8 cellular contexts compared by ENCODE assay signal in the genomic region with DNA sequence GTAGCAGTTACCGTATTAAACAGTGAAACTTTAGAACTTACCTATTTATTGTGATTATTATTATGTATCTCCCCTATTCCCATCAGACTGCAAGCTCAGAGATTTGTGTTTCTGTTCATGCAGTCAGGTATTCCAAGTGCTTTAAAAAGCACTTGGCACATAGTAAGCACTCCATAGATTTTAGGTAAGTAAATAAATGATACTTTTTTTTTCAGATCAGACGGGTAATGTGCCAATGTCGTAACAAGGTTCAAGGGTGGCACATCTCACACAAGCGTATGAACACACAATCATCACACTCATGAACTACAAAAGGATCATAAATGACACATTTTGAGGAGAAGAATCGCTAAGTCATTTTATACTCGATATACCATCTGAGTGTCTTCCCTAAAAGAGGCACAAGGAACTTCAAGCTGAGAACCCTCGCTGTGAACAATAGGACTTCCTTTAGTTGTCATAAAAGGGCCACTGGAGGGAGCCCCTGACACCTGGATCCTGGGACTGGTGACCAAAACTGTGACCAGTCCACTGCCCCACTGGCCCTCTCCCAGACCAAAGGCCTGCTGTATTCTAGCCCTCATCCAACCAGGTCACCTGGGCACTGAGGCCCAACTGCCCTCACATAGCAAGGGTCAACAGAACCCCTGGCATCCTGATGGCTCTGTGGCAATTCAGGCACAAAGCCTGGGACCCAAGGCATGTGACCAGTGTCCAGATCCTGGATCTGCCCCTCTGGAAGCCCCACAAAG. TPM values are rescaled to one million over a fixed set of nuclear protein-coding genes. Genes with fewer than 3 reads are reported as not detected.
DNase-seq lines count a peak whose midpoint lies in the region; ATAC-seq and TF ChIP-seq lines count a peak whose summit lies in the region.

No MANE protein-coding gene starts in this region.

- H4K20me1 ChIP-seq in GM23338 (replicated peaks; ENCODE audit: insufficient read depth), result no peaks in the 10 kb centered on the region
- no peaks in the 10 kb centered on the region for H4K20me1 ChIP-seq in SU-DHL-6 (ENCODE audit: low read depth, low read length)

- H3K27ac ChIP-seq in GM23338 (ENCODE audit: low read depth), result no peak overlapping the region
- H3K27ac ChIP-seq in SU-DHL-6 (ENCODE audit: low read depth, low read length), result no peak overlapping the region
- H3K27ac ChIP-seq in left ventricle myocardium inferior (replicated peaks), result no peak overlapping the region
- no peak overlapping the region for H3K27ac ChIP-seq in thyroid gland
- no peak overlapping the region for H3K27ac ChIP-seq in effector memory CD4-positive, alpha-beta T cell (ENCODE audit: insufficient read depth, low read length, poor library complexity, severe bottlenecking)

- H3K9me2 ChIP-seq in GM23338 (ENCODE audit: insufficient read depth), result 0 out of 2 replicates have a peak, but pooled peaks cover 4% of the 10 kb centered on the region
- H3K9me2 ChIP-seq in SU-DHL-6 (replicated peaks; ENCODE audit: insufficient read depth, low read length), result no peaks in the 10 kb centered on the region

- no peaks in the 10 kb centered on the region for H3K27me3 ChIP-seq in GM23338 (ENCODE audit: insufficient read depth)
- no peaks in the 10 kb centered on the region for H3K27me3 ChIP-seq in SU-DHL-6 (ENCODE audit: low read length)
- no peaks in the 10 kb centered on the region for H3K27me3 ChIP-seq in left ventricle myocardium inferior (ENCODE audit: low read depth)
- no peaks in the 10 kb centered on the region for H3K27me3 ChIP-seq in thyroid gland
- no peaks in the 10 kb centered on the region for H3K27me3 ChIP-seq in effector memory CD4-positive, alpha-beta T cell (replicated peaks; ENCODE audit: control insufficient read depth, insufficient read depth, low read length, poor library complexity, severe bottlenecking)

- no peak overlapping the region for H3K4me3 Mint-ChIP-seq in GM23338

- H3K9ac ChIP-seq in SU-DHL-6 (ENCODE audit: low read length), result no peak overlapping the region

- TF ChIP-seq CTCF in GM23338 (conservative IDR thresholded peaks at IDR 0.05; ENCODE audit: low read depth in 2 of 2) (peak; percentile 64 to 74), SU-DHL-6 (IDR thresholded peaks at IDR 0.05; ENCODE audit: insufficient read depth, low read length, poor library complexity, severe bottlenecking) (peak; percentile 18), left ventricle myocardium inferior (IDR thresholded peaks at IDR 0.05; ENCODE audit: borderline replicate concordance) (peak; percentile 73), thyroid gland (IDR thresholded peaks at IDR 0.05) (peak in 5 of 6 experiments; percentile 41 to 57 (median 47))

- no peak overlapping the region for H3K4me3 ChIP-seq in GM23338
- H3K4me3 ChIP-seq in SU-DHL-6 (ENCODE audit: insufficient read depth, low read length, poor library complexity, severe bottlenecking), result no peak overlapping the region
- no peak overlapping the region for H3K4me3 ChIP-seq in left ventricle myocardium inferior
- no peak overlapping the region for H3K4me3 ChIP-seq in thyroid gland (replicated peaks in 1 of 3)
- no peak overlapping the region for H3K4me3 ChIP-seq in effector memory CD4-positive, alpha-beta T cell (ENCODE audit: insufficient read depth, low read depth, low read length, poor library complexity, severe bottlenecking)

- no peaks in the 10 kb centered on the region for H3K36me3 Mint-ChIP-seq in GM23338 (ENCODE audit: low read depth)

- H3K4me1 Mint-ChIP-seq in GM23338, result peaks cover 4% of the 10 kb centered on the region; the same call in 2 of the 3 replicates

- intact Hi-C loops in left ventricle myocardium inferior (cut with micrococcal nuclease), result loop anchor here (10.0 kb wide), 1 partner anchor 74 kb away; no protein-coding TSS in a partner anchor
- intact Hi-C loops in thyroid gland (cut with DNase I), result no loop called here

- H3K27ac Mint-ChIP-seq in GM23338, result peak overlapping the region; percentile 51

- no peaks in the 10 kb centered on the region; the same call in 2 of the 3 replicates for H3K9me3 Mint-ChIP-seq in GM23338

- no peaks in the 10 kb centered on the region for H3K79me2 ChIP-seq in GM23338 (replicated peaks; ENCODE audit: insufficient read depth)
- H3K79me2 ChIP-seq in SU-DHL-6 (ENCODE audit: insufficient read depth, low read length), result no peaks in the 10 kb centered on the region

- no peak overlapping the region for H3K4me2 ChIP-seq in GM23338
- no peak overlapping the region for H3K4me2 ChIP-seq in SU-DHL-6 (ENCODE audit: low read depth, low read length, poor library complexity, severe bottlenecking)

- H3K36me3 ChIP-seq in GM23338 (ENCODE audit: insufficient read depth), result no peaks in the 10 kb centered on the region
- H3K36me3 ChIP-seq in SU-DHL-6 (ENCODE audit: low read length), result no peaks in the 10 kb centered on the region
- no peaks in the 10 kb centered on the region for H3K36me3 ChIP-seq in left ventricle myocardium inferior
- H3K36me3 ChIP-seq in thyroid gland, result no peaks in the 10 kb centered on the region
- no peaks in the 10 kb centered on the region for H3K36me3 ChIP-seq in effector memory CD4-positive, alpha-beta T cell (ENCODE audit: control insufficient read depth, insufficient read depth, low read length)

- H3K9me3 ChIP-seq in SU-DHL-6 (ENCODE audit: insufficient read depth, low read length), result no peaks in the 10 kb centered on the region
- no peaks in the 10 kb centered on the region for H3K9me3 ChIP-seq in left ventricle myocardium inferior (replicated peaks)
- H3K9me3 ChIP-seq in thyroid gland, result no peaks in the 10 kb centered on the region
- H3K9me3 ChIP-seq in effector memory CD4-positive, alpha-beta T cell (ENCODE audit: control insufficient read depth, low read length), result no peaks in the 10 kb centered on the region

- DNase-seq in 8988T (peak; percentile 78), GM23338 (ENCODE audit: low spot score) (peak; percentile 86), left ventricle myocardium inferior (peak; percentile 27), thyroid gland (peak; percentile 57 to 61)
- DNase-seq in effector memory CD4-positive, alpha-beta T cell, result no peak
- DNase-seq in stimulated activated CD4-positive, alpha-beta T cell treated with anti-CD3 and anti-CD28 coated beads, Interleukin-2, amount 100 ng/mL, for 48 hours, result no peak
- no peak for DNase-seq in stimulated activated CD4-positive, alpha-beta T cell treated with anti-CD3 and anti-CD28 coated beads, Interleukin-12 subunit alpha, Interleukin-12 subunit beta, amount 100 ng/mL, for 4 hours

- ATAC-seq in GM23338, result peak; percentile 79

- H3F3A ChIP-seq in GM23338 (replicated peaks; ENCODE audit: low read depth), result no peaks in the 10 kb centered on the region
- no peaks in the 10 kb centered on the region for H3F3A ChIP-seq in SU-DHL-6 (ENCODE audit: insufficient read depth)

- H3K4me1 ChIP-seq in GM23338 (ENCODE audit: insufficient read depth) (no peaks in the 10 kb centered on the region), left ventricle myocardium inferior (no peaks in the 10 kb centered on the region), thyroid gland (peaks cover 0 to 16% of the 10 kb centered on the region in 2 donors)
- no peaks in the 10 kb centered on the region for H3K4me1 ChIP-seq in effector memory CD4-positive, alpha-beta T cell (ENCODE audit: control insufficient read depth, insufficient read depth, low read length, poor library complexity, severe bottlenecking)

- peak overlapping the region; percentile 3; the same call in 1 of the 2 replicates for H2AFZ ChIP-seq in GM23338
- H2AFZ ChIP-seq in SU-DHL-6 (ENCODE audit: low read depth, low read length, severe bottlenecking), result no peak overlapping the region

- TF ChIP-seq POLR2A in thyroid gland (IDR thresholded peaks at IDR 0.05), result no peak

- 74 to 85% methylated on average over 7 of the region's 7 CpGs for WGBS in thyroid gland, 2 donors

- H3K27me3 Mint-ChIP-seq in GM23338 (ENCODE audit: insufficient read depth, low read depth, poor library complexity), result no peaks in the 10 kb centered on the region

TF ChIP-seq in GM23338, 12 proteins besides CTCF, POLR2A, EP300 and RAD21 (continues in another document):
- no peak for TF ChIP-seq EZH2 (IDR thresholded peaks at IDR 0.05; ENCODE audit: low read depth, unreplicated experiment)
- TF ChIP-seq NANOG (IDR thresholded peaks at IDR 0.05; ENCODE audit: borderline replicate concordance), result no peak
- no peak for TF ChIP-seq ZNF114 (CRISPR knock-in tag; IDR thresholded peaks at IDR 0.05)
- TF ChIP-seq JUNB (IDR thresholded peaks at IDR 0.05; ENCODE audit: unreplicated experiment), result no peak
- TF ChIP-seq STAT1 (IDR thresholded peaks at IDR 0.05; ENCODE audit: unreplicated experiment), result no peak
- no peak for TF ChIP-seq POLR2AphosphoS5 (IDR thresholded peaks at IDR 0.05; ENCODE audit: low read depth)

RNA-seq across cellular contexts. Expression of a gene that starts 32.1 kb away (rescaled TPM):
- total RNA-seq in GM23338 (2014; rRNA removed; shearing (Covaris generic)), result 4.1 and 14.0 TPM in 2 replicates
- 10.3 and 12.6 TPM in 2 replicates for polyA plus RNA-seq in GM23338 (2016; fragmentation: Nextera tagmentation; extraction: Ambion mirVana)
- total RNA-seq in left ventricle myocardium inferior, result 13.5 TPM
- 10 to 100 TPM; 14.8 to 43.1 (median 23.8) TPM for total RNA-seq in thyroid gland

RNA-seq across cellular contexts. Expression of a gene that starts 32.3 kb away (rescaled TPM):
- 16.8 and 18.1 TPM in 2 replicates for total RNA-seq in GM23338 (2014; rRNA removed; shearing (Covaris generic))
- polyA plus RNA-seq in GM23338 (2016; fragmentation: Nextera tagmentation; extraction: Ambion mirVana), result 11.3 and 13.9 TPM in 2 replicates
- total RNA-seq in left ventricle myocardium inferior, result 54.7 TPM
- 10 to 100 TPM; 25.2 to 38.7 (median 30.6) TPM for total RNA-seq in thyroid gland

Comparison
In these comparisons a context has a peak if more than half of its experiments do, and no peak if none do; other contexts are left out.
1. DNase-seq: peak in 8988T (single experiment), GM23338 (single experiment), left ventricle myocardium inferior (single experiment) and thyroid gland (2 of 2); none in effector memory CD4-positive, alpha-beta T cell (0 of 3), stimulated activated CD4-positive, alpha-beta T cell treated with anti-CD3 and anti-CD28 coated beads, Interleukin-2, amount 100 ng/mL, for 48 hours (0 of 2) and stimulated activated CD4-positive, alpha-beta T cell treated with anti-CD3 and anti-CD28 coated beads, Interleukin-12 subunit alpha, Interleukin-12 subunit beta, amount 100 ng/mL, for 4 hours (single experiment).
2. CTCF ChIP-seq: peak in every context shown above with its lines; median percentile 73 in left ventricle myocardium inferior; 69 in GM23338; 47 in thyroid gland; 18 in SU-DHL-6.